21 cellular contexts compared by ENCODE assay signal in the genomic region with DNA sequence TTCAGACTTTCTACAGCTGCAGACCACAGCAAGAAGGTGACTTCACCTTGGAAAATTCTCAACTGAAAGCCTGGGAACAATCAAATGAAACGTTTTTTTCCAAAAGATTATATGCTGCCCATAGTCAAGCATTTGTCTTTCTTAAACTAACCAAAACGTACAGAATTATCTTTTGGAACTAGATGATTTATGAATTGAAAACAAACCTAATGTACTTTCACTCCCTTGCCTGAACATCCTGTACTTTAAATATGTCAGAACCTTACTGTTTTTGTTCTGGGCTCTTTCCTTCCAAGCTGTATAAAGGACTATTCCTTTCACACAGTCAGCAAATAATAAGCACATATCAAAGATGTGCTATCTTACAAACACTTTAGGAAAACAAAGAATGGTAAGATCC.
DNase-seq lines count a peak whose midpoint lies in the region; ATAC-seq, FAIRE-seq and TF ChIP-seq lines count a peak whose summit lies in the region.
"Had no signal": no experiment of that assay in that cellular context is flagged by ENCODE, and none has a peak within 500 bp of the region (broad histone marks: within the 10 kb centered on the region; RNA-seq: fewer than 3 reads in every experiment).

No MANE protein-coding gene starts in this region.

- POLR2A ChIA-PET in activated CD8-positive, alpha-beta T cell treated with anti-CD3 and anti-CD28 coated beads for 36 hours (lab: Charles Lee) = interaction anchor here (0.7 to 1.9 kb wide), 5 partner anchors 19 to 88 kb away, joined by 4 to 6 read pairs (median 5); a partner anchor contains a TSS
- POLR2A ChIA-PET in activated CD8-positive, alpha-beta T cell treated with anti-CD3 and anti-CD28 coated beads, Interleukin-2, amount 10 ng/mL, durations not matched to agents 7 days and 5 days (lab: Charles Lee) = interaction anchor here (1.2 kb wide), 1 partner anchor 62 kb away, joined by 3 read pairs; no protein-coding TSS in a partner anchor

- no peak for ATAC-seq in activated CD8-positive, alpha-beta T cell treated with anti-CD3 and anti-CD28 coated beads for 36 hours
- no peak for ATAC-seq in activated CD8-positive, alpha-beta T cell treated with anti-CD3 and anti-CD28 coated beads, Interleukin-2, amount 10 ng/mL, durations not matched to agents 7 days and 5 days
- ATAC-seq in right cardiac atrium = peak; percentile 10 to 41
- no peak for ATAC-seq in GM21576 (IDR thresholded peaks at IDR 0.05; ENCODE audit: unreplicated experiment)
- no peak for ATAC-seq in GM19463 (IDR thresholded peaks at IDR 0.05; ENCODE audit: unreplicated experiment)
- ATAC-seq: effector memory CD8-positive, alpha-beta T cell; gastrocnemius medialis had no signal

- H3K79me2 ChIP-seq in astrocyte (ENCODE audit: insufficient read depth, low read length) = no peaks in the 10 kb centered on the region
- H3K79me2 ChIP-seq: parathyroid adenoma had no signal

- H3K4me1 ChIP-seq in astrocyte (ENCODE audit: insufficient read depth, low read length) (peaks cover 12% of the 10 kb centered on the region), right cardiac atrium (ENCODE audit: control insufficient read depth, insufficient read depth, low read length) (peaks cover 4% of the 10 kb centered on the region), skeletal muscle satellite cell (ENCODE audit: control insufficient read depth, insufficient read depth, low read length) (peaks cover 39% of the 10 kb centered on the region)
- H3K4me1 ChIP-seq: gastrocnemius medialis, parathyroid adenoma had no signal

- H3K36me3 ChIP-seq in astrocyte (ENCODE audit: insufficient read depth, low read length) (no peaks in the 10 kb centered on the region), skeletal muscle satellite cell (ENCODE audit: insufficient read depth, low read length) (no peaks in the 10 kb centered on the region)
- H3K36me3 ChIP-seq: gastrocnemius medialis had no signal

- DNase-seq in activated CD8-positive, alpha-beta T cell treated with anti-CD3 and anti-CD28 coated beads for 36 hours = no peak
- no peak for DNase-seq in activated CD8-positive, alpha-beta T cell treated with anti-CD3 and anti-CD28 coated beads, Interleukin-2, amount 10 ng/mL, durations not matched to agents 7 days and 5 days
- peak; percentile 55 for DNase-seq in astrocyte (ENCODE audit: low read depth)
- no peak for DNase-seq in right cardiac atrium
- DNase-seq in HUDEP-2 (lab: John Stamatoyannopoulos, UW; ENCODE audit: unreplicated experiment in 76 of 76) = no peak
- DNase-seq: activated CD4-positive, alpha-beta T cell treated with anti-CD3 and anti-CD28 coated beads for 4 hours; Caco-2; effector memory CD8-positive, alpha-beta T cell; gastrocnemius medialis; KG1; NCI-H1436; NCI-H345; SIG-M5; stimulated activated CD4-positive, alpha-beta T cell treated with anti-CD3 and anti-CD28 coated beads, Interleukin-15, amount 100 ng/mL, for 24 hours; T-helper 9 cell had no signal

- H3K4me2 ChIP-seq in astrocyte (ENCODE audit: low read length) = no peak overlapping the region
- no peak overlapping the region for H3K4me2 ChIP-seq in skeletal muscle satellite cell (ENCODE audit: low read length)

- peaks cover 9% of the 10 kb centered on the region for H3K9me3 Mint-ChIP-seq in activated CD8-positive, alpha-beta T cell treated with anti-CD3 and anti-CD28 coated beads for 36 hours
- peaks cover 6% of the 10 kb centered on the region for H3K9me3 Mint-ChIP-seq in activated CD8-positive, alpha-beta T cell treated with anti-CD3 and anti-CD28 coated beads, Interleukin-2, amount 10 ng/mL, durations not matched to agents 7 days and 5 days (ENCODE audit: insufficient read depth)
- H3K9me3 Mint-ChIP-seq in astrocyte (ENCODE audit: unreplicated experiment) = peaks cover 3% of the 10 kb centered on the region
- H3K9me3 Mint-ChIP-seq: effector memory CD8-positive, alpha-beta T cell had no signal

- H4K20me1 ChIP-seq in astrocyte (ENCODE audit: insufficient read depth, low read length) = no peaks in the 10 kb centered on the region

- 21% methylated on average over 2 of the region's 2 CpGs for WGBS in right cardiac atrium

- H3K27me3 Mint-ChIP-seq in activated CD8-positive, alpha-beta T cell treated with anti-CD3 and anti-CD28 coated beads for 36 hours = no peaks in the 10 kb centered on the region
- no peaks in the 10 kb centered on the region for H3K27me3 Mint-ChIP-seq in activated CD8-positive, alpha-beta T cell treated with anti-CD3 and anti-CD28 coated beads, Interleukin-2, amount 10 ng/mL, durations not matched to agents 7 days and 5 days (ENCODE audit: low read depth)
- peaks cover 1% of the 10 kb centered on the region for H3K27me3 Mint-ChIP-seq in astrocyte (ENCODE audit: low read depth, unreplicated experiment)
- H3K27me3 Mint-ChIP-seq: effector memory CD8-positive, alpha-beta T cell had no signal

- peak overlapping the region; percentile 62 for H3K27ac Mint-ChIP-seq in activated CD8-positive, alpha-beta T cell treated with anti-CD3 and anti-CD28 coated beads for 36 hours
- H3K27ac Mint-ChIP-seq in activated CD8-positive, alpha-beta T cell treated with anti-CD3 and anti-CD28 coated beads, Interleukin-2, amount 10 ng/mL, durations not matched to agents 7 days and 5 days = no peak overlapping the region
- H3K27ac Mint-ChIP-seq in astrocyte (ENCODE audit: unreplicated experiment) = no peak overlapping the region

- intact Hi-C loops in activated CD8-positive, alpha-beta T cell treated with anti-CD3 and anti-CD28 coated beads for 36 hours (cut with micrococcal nuclease) = loop anchor here (10.0 kb wide), 1 partner anchor 140 kb away; no protein-coding TSS in a partner anchor
- intact Hi-C loops in right cardiac atrium (cut with DNase I) = no loop called here

- H3K36me3 Mint-ChIP-seq in activated CD8-positive, alpha-beta T cell treated with anti-CD3 and anti-CD28 coated beads for 36 hours (ENCODE audit: low read depth) = peaks cover 3% of the 10 kb centered on the region
- H3K36me3 Mint-ChIP-seq in activated CD8-positive, alpha-beta T cell treated with anti-CD3 and anti-CD28 coated beads, Interleukin-2, amount 10 ng/mL, durations not matched to agents 7 days and 5 days (ENCODE audit: low read depth) = peaks cover 12% of the 10 kb centered on the region
- no peaks in the 10 kb centered on the region for H3K36me3 Mint-ChIP-seq in astrocyte (ENCODE audit: low read depth, unreplicated experiment)

- no peaks in the 10 kb centered on the region for H3K9me3 ChIP-seq in astrocyte (ENCODE audit: insufficient read depth, low read depth, low read length)
- no peaks in the 10 kb centered on the region for H3K9me3 ChIP-seq in right cardiac atrium (ENCODE audit: control insufficient read depth, low read length)
- H3K9me3 ChIP-seq in skeletal muscle satellite cell (replicated peaks; ENCODE audit: low read length) = no peaks in the 10 kb centered on the region
- H3K9me3 ChIP-seq: gastrocnemius medialis had no signal

- TF ChIP-seq CTCF in activated CD8-positive, alpha-beta T cell treated with anti-CD3 and anti-CD28 coated beads for 36 hours (IDR thresholded peaks at IDR 0.05) = no peak
- TF ChIP-seq CTCF in astrocyte (IDR thresholded peaks at IDR 0.05; ENCODE audit: insufficient read depth, low read depth, low read length) = no peak

- H3K27ac ChIP-seq in astrocyte (ENCODE audit: low read depth, low read length) (no peak overlapping the region), right cardiac atrium (ENCODE audit: low read length) (no peak overlapping the region)
- H3K27ac ChIP-seq: gastrocnemius medialis had no signal

- CTCF ChIA-PET in activated CD8-positive, alpha-beta T cell treated with anti-CD3 and anti-CD28 coated beads for 36 hours (lab: Charles Lee) = interaction anchor here (1.4 to 12.2 kb wide), 3 partner anchors 11 to 92 kb away, joined by 3 to 221 read pairs (median 14); a partner anchor contains a TSS
- CTCF ChIA-PET in activated CD8-positive, alpha-beta T cell treated with anti-CD3 and anti-CD28 coated beads, Interleukin-2, amount 10 ng/mL, durations not matched to agents 7 days and 5 days (lab: Charles Lee) = interaction anchor here (0.9 to 17.2 kb wide), 9 partner anchors 8 to 143 kb away, joined by 3 to 399 read pairs (median 4); a partner anchor contains a TSS

- H3K9ac ChIP-seq in astrocyte (ENCODE audit: low read length) (no peak overlapping the region), skeletal muscle satellite cell (ENCODE audit: low read depth, low read length) (peak overlapping the region; percentile 3)
- H3K9ac ChIP-seq: parathyroid adenoma had no signal

- no peak for FAIRE-seq in astrocyte (lab: Jason Lieb, UNC)
- FAIRE-seq: A204.1, G401.6 had no signal

- peaks cover 72% of the 10 kb centered on the region for H3K4me1 Mint-ChIP-seq in activated CD8-positive, alpha-beta T cell treated with anti-CD3 and anti-CD28 coated beads for 36 hours (ENCODE audit: low read depth)
- peaks cover 36% of the 10 kb centered on the region for H3K4me1 Mint-ChIP-seq in activated CD8-positive, alpha-beta T cell treated with anti-CD3 and anti-CD28 coated beads, Interleukin-2, amount 10 ng/mL, durations not matched to agents 7 days and 5 days (ENCODE audit: low read depth)
- peaks cover 13% of the 10 kb centered on the region for H3K4me1 Mint-ChIP-seq in astrocyte (ENCODE audit: low read depth, unreplicated experiment)

- H3K4me3 ChIP-seq in astrocyte (ENCODE audit: insufficient read depth, low read depth, low read length) (no peak overlapping the region), right cardiac atrium (ENCODE audit: low read length) (no peak overlapping the region), skeletal muscle satellite cell (ENCODE audit: low read length) (no peak overlapping the region)
- H3K4me3 ChIP-seq: gastrocnemius medialis had no signal

- H3K27me3 ChIP-seq in astrocyte (ENCODE audit: insufficient read depth, low read length) (no peaks in the 10 kb centered on the region), right cardiac atrium (ENCODE audit: control insufficient read depth, insufficient read depth) (no peaks in the 10 kb centered on the region), skeletal muscle satellite cell (ENCODE audit: control insufficient read depth, insufficient read depth, low read length) (no peaks in the 10 kb centered on the region)
- H3K27me3 ChIP-seq: gastrocnemius medialis had no signal

- no peak overlapping the region for H3K4me3 Mint-ChIP-seq in activated CD8-positive, alpha-beta T cell treated with anti-CD3 and anti-CD28 coated beads for 36 hours
- no peak overlapping the region for H3K4me3 Mint-ChIP-seq in activated CD8-positive, alpha-beta T cell treated with anti-CD3 and anti-CD28 coated beads, Interleukin-2, amount 10 ng/mL, durations not matched to agents 7 days and 5 days
- no peak overlapping the region for H3K4me3 Mint-ChIP-seq in astrocyte (ENCODE audit: unreplicated experiment)
- H3K4me3 Mint-ChIP-seq: effector memory CD8-positive, alpha-beta T cell had no signal

- H2AFZ ChIP-seq in astrocyte (ENCODE audit: low read depth, low read length) = no peak overlapping the region
- H2AFZ ChIP-seq: parathyroid adenoma had no signal

Comparison
In these comparisons a context has a peak if more than half of its experiments do, and no peak if none do; other contexts are left out.
1. ATAC-seq: peak in right cardiac atrium (2 of 2); none in activated CD8-positive, alpha-beta T cell treated with anti-CD3 and anti-CD28 coated beads for 36 hours (single experiment), activated CD8-positive, alpha-beta T cell treated with anti-CD3 and anti-CD28 coated beads, Interleukin-2, amount 10 ng/mL, durations not matched to agents 7 days and 5 days (single experiment), GM21576 (single experiment) and GM19463 (single experiment).